In the genomic region with DNA sequence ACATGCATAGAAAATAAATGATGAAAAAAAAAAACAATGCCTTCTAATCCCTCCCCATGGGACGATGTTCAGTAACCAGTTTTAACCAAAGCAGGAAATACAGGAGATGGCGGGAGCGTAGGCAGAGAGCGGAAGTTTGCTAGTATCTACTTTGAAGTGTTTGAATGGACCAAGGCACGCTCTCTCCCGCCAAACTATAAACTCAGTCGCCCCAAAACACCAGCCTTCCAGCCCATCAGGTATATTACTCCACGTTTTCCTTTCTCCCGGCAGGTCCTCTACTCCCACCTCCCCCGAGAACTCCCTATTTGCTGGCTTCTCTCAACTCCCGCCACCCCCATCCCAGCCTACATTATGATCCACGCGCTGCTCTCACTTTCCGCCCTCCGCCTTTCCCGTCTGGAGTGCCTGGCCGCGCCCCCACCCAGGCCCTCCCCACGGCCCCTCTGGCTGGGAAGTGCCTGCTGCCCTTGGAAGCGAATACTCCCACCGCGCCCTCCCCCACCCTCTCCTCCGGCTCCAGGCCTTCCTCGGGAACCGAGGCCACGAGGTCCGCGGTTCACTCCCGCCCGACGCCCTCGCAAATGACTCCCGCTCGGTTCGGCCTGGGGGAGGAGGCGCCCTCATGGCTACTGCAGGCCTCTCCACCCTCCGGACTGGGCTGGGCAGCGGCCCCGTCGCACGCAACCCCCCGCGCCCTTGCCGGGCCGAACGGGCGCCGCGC, we compare ENCODE assay signal across 8 cellular contexts. TPM values are rescaled to one million over a fixed set of nuclear protein-coding genes. Genes with fewer than 3 reads are reported as not detected.
DNase-seq lines count a peak whose midpoint lies in the region; ATAC-seq and TF ChIP-seq lines count a peak whose summit lies in the region.

No MANE protein-coding gene starts in this region.

- H4K20me1 ChIP-seq in hepatocyte (ENCODE audit: insufficient read depth, poor library complexity, severe bottlenecking) = peaks cover 47% of the 10 kb centered on the region

- H3K4me1 ChIP-seq in ascending aorta (peaks cover 5 to 16% of the 10 kb centered on the region in 2 donors), hepatocyte (ENCODE audit: insufficient read depth) (peaks cover 22% of the 10 kb centered on the region)

- H3K4me2 ChIP-seq in hepatocyte = peak overlapping the region; percentile 86

- H3K27ac ChIP-seq in ascending aorta (peak overlapping the region; percentile 97 to 98), hepatocyte (peak overlapping the region; percentile 99)

- H3K9me2 ChIP-seq in hepatocyte (replicated peaks; ENCODE audit: insufficient read depth) = no peaks in the 10 kb centered on the region

- H3K9me3 ChIP-seq in ascending aorta (no peaks in the 10 kb centered on the region), hepatocyte (ENCODE audit: low read depth) (no peaks in the 10 kb centered on the region)

- H3K4me3 ChIP-seq in GM12875 (ENCODE audit: low read depth, low read length) = peak overlapping the region; percentile 93
- H3K4me3 ChIP-seq in ascending aorta = peak overlapping the region; percentile 94 to 98
- H3K4me3 ChIP-seq in hepatocyte = peak overlapping the region; percentile 72

- no peak for TF ChIP-seq CTCF in GM12875 (IDR thresholded peaks at IDR 0.05; ENCODE audit: borderline replicate concordance, insufficient read depth, low read depth, low read length)
- TF ChIP-seq CTCF in ascending aorta (IDR thresholded peaks at IDR 0.05) = peak in 1 of 3 experiments; percentile 21
- no peak for TF ChIP-seq CTCF in hepatocyte (IDR thresholded peaks at IDR 0.05; ENCODE audit: poor library complexity)

- H3K27me3 ChIP-seq in ascending aorta (no peaks in the 10 kb centered on the region), hepatocyte (no peaks in the 10 kb centered on the region)

- ATAC-seq in HG02870 (IDR thresholded peaks at IDR 0.05; ENCODE audit: unreplicated experiment) = peak; percentile 23
- no peak for ATAC-seq in GM21360 (IDR thresholded peaks at IDR 0.05; ENCODE audit: unreplicated experiment)

- WGBS in hepatocyte (ENCODE audit: low lambda C conversion rate, missing lambda C conversion rate) = 2% methylated on average over 35 of the region's 49 CpGs

- H3K36me3 ChIP-seq in ascending aorta = no peaks in the 10 kb centered on the region
- no peaks in the 10 kb centered on the region for H3K36me3 ChIP-seq in hepatocyte (replicated peaks; ENCODE audit: insufficient read depth, low read depth)

- peaks cover 57% of the 10 kb centered on the region for H3K79me2 ChIP-seq in hepatocyte

- peak; percentile 82 for DNase-seq in NCI-H146 (lab: John Stamatoyannopoulos, UW)
- peak; percentile 15 to 42 (median 29) for DNase-seq in T-helper 1 cell
- DNase-seq in ascending aorta (ENCODE audit: low spot score in 2 of 2) = peak; percentile 12 to 74
- DNase-seq in hepatocyte (ENCODE audit: low spot score) = peak; percentile 78
- peak; percentile 62 for DNase-seq in retina

- peak overlapping the region; percentile 34 for H2AFZ ChIP-seq in hepatocyte

- intact Hi-C loops in ascending aorta (cut with DNase I) = loop anchor here (1.0 to 10.0 kb wide), 10 partner anchors 71 to 651 kb away; partner anchors contain the start of genes CCDC149, PI4K2B, SEPSECS and SOD3

RNA-seq across cellular contexts. Expression of gene DHX15, which starts 0.7 kb away (rescaled TPM):
- total RNA-seq in ascending aorta = 46.6 TPM
- 180 and 188 TPM in 2 replicates for total RNA-seq in hepatocyte
- 88.1 and 88.4 TPM in 2 replicates for polyA plus RNA-seq in hepatocyte

Comparison
In these comparisons a context has a peak if more than half of its experiments do, and no peak if none do; other contexts are left out.
1. DNase-seq: peak in every context shown above with its lines; median percentile 82 in NCI-H146; 78 in hepatocyte; 62 in retina; 43 in ascending aorta; 29 in T-helper 1 cell.